9 cellular contexts compared by ENCODE assay signal in genomic region chr2:236166781-236167296, GRCh38. TPM values are rescaled to one million over a fixed set of nuclear protein-coding genes. Genes with fewer than 3 reads are reported as not detected.
DNase-seq lines count a peak whose midpoint lies in the region; ATAC-seq and TF ChIP-seq lines count a peak whose summit lies in the region.
"Had no signal": no experiment of that assay in that cellular context is flagged by ENCODE, and none has a peak within 500 bp of the region (broad histone marks: within the 10 kb centered on the region; RNA-seq: fewer than 3 reads in every experiment).

No MANE protein-coding gene starts in this region.

- no peak overlapping the region for H2AFZ ChIP-seq in neural cell (ENCODE audit: low read depth, low read length)

- H3K4me1 Mint-ChIP-seq in central memory CD8-positive, alpha-beta T cell: peaks cover 8% of the 10 kb centered on the region

- H3K4me1 ChIP-seq in HEK293 (ENCODE audit: control insufficient read depth, insufficient read depth, low read length): no peaks in the 10 kb centered on the region; the same call in 1 of the 2 replicates

- peak; percentile 17 for DNase-seq in AG20443 (ENCODE audit: low spot score)
- no peak for DNase-seq in central memory CD8-positive, alpha-beta T cell (ENCODE audit: low spot score in 2 of 2)
- no peak for DNase-seq in NCI-H1092 (lab: John Stamatoyannopoulos, UW)
- DNase-seq: NCI-H446 treated with DMSO at 0.1 percent for 48 hours had no signal

- H3K36me3 ChIP-seq in HEK293 (ENCODE audit: control insufficient read depth in 2 of 2, insufficient read depth in 1 of 2, low read length in 2 of 2): peaks cover 0 to 32% of the 10 kb centered on the region in 2 experiments; a peak in 1 of 3 replicates
- no peaks in the 10 kb centered on the region for H3K36me3 ChIP-seq in neural cell (ENCODE audit: insufficient read depth, low read length)

- peak overlapping the region; percentile 50 for H3K4me3 Mint-ChIP-seq in central memory CD8-positive, alpha-beta T cell

- no peak for TF ChIP-seq RAD21 in neural cell (conservative IDR thresholded peaks at IDR 0.05)

- no peaks in the 10 kb centered on the region for H4K20me1 ChIP-seq in neural cell (ENCODE audit: insufficient read depth)

- H3K27ac Mint-ChIP-seq in central memory CD8-positive, alpha-beta T cell (ENCODE audit: low read depth): no peak overlapping the region

- POLR2A ChIA-PET in HEK293 (lab: Yijun Ruan, JAX): no interaction called here

- H3K4me3 ChIP-seq in HEK293 (ENCODE audit: low read depth, low read length) (peak overlapping the region; percentile 74), neural cell (ENCODE audit: low read length) (peak overlapping the region; percentile 63)

- no peak for ATAC-seq in central memory CD8-positive, alpha-beta T cell (replicated peaks; ENCODE audit: extremely low read depth, poor library complexity, severe bottlenecking)
- ATAC-seq in GM21526 (IDR thresholded peaks at IDR 0.05; ENCODE audit: low FRiP score, unreplicated experiment): no peak
- no peak for ATAC-seq in HG03095 (IDR thresholded peaks at IDR 0.05; ENCODE audit: unreplicated experiment)
- ATAC-seq in GM18907 (IDR thresholded peaks at IDR 0.05; ENCODE audit: unreplicated experiment): no peak

- peaks cover 4% of the 10 kb centered on the region for H3K36me3 Mint-ChIP-seq in central memory CD8-positive, alpha-beta T cell (ENCODE audit: insufficient read depth)

- TF ChIP-seq EP300 in neural cell (conservative IDR thresholded peaks at IDR 0.05; ENCODE audit: poor library complexity, severe bottlenecking): no peak

- no peaks in the 10 kb centered on the region for H3F3A ChIP-seq in neural cell (ENCODE audit: insufficient read depth, low read length, poor library complexity, severe bottlenecking)

- no peaks in the 10 kb centered on the region for H3K9me3 Mint-ChIP-seq in central memory CD8-positive, alpha-beta T cell

- H3K9ac ChIP-seq in neural cell (ENCODE audit: low read length): no peak overlapping the region

- peaks cover 100% of the 10 kb centered on the region for H3K27me3 ChIP-seq in neural cell (ENCODE audit: insufficient read depth, low read depth, low read length)

- TF ChIP-seq CTCF in HEK293 (tag by site-specific recombination; IDR thresholded peaks at IDR 0.05) (no peak), neural cell (IDR thresholded peaks at IDR 0.05; ENCODE audit: poor library complexity, severe bottlenecking) (no peak)

- H3K9me3 ChIP-seq in HEK293 (ENCODE audit: control insufficient read depth, insufficient read depth, low read depth, low read length) (no peaks in the 10 kb centered on the region), neural cell (ENCODE audit: low read length) (no peaks in the 10 kb centered on the region)

- H3K79me2 ChIP-seq in neural cell (replicated peaks; ENCODE audit: insufficient read depth, low read length): no peaks in the 10 kb centered on the region

- no peaks in the 10 kb centered on the region for H3K9me2 ChIP-seq in neural cell (ENCODE audit: insufficient read depth, low read length)

- no peak overlapping the region for H3K4me2 ChIP-seq in neural cell (ENCODE audit: low read length)

- peaks cover 65% of the 10 kb centered on the region for H3K27me3 Mint-ChIP-seq in central memory CD8-positive, alpha-beta T cell

- CTCF ChIA-PET in HEK293 (lab: Yijun Ruan, JAX): interaction anchor here (0.6 to 1.5 kb wide), 4 partner anchors 11 to 388 kb away, joined by 3 to 4 read pairs (median 3); no protein-coding TSS in a partner anchor

- H3K27ac ChIP-seq in HEK293 (ENCODE audit: extremely low read depth, low read depth, low read length) (no peak overlapping the region; the same call in 1 of the 2 replicates), neural cell (ENCODE audit: low read length) (no peak overlapping the region)

TF ChIP-seq in HEK293, 187 proteins besides CTCF, POLR2A, EP300 and RAD21 (continues in another document):
- TF ChIP-seq ZNF335 (tag by site-specific recombination; conservative IDR thresholded peaks at IDR 0.05) (peak; percentile 45; the same call in 1 of the 2 replicates), GLIS2 (tag by site-specific recombination; IDR thresholded peaks at IDR 0.05) (peak; percentile 66; the same call in 1 of the 2 replicates), PATZ1 (tag by site-specific recombination; IDR thresholded peaks at IDR 0.05) (0 out of 2 replicates have a peak, but pooled peaks have one; percentile 43), INSM2 (tag by site-specific recombination; IDR thresholded peaks at IDR 0.05) (no peak)

TF ChIP-seq in neural cell, 6 proteins besides CTCF, POLR2A, EP300 and RAD21:
- TF ChIP-seq POLR2AphosphoS5 (IDR thresholded peaks at IDR 0.05) (no peak), EZH2 (IDR thresholded peaks at IDR 0.05; ENCODE audit: borderline replicate concordance, insufficient read depth, low read length, poor library complexity, severe bottlenecking) (no peak), TAF1 (IDR thresholded peaks at IDR 0.05; ENCODE audit: low read depth) (no peak), SMC3 (conservative IDR thresholded peaks at IDR 0.05; ENCODE audit: poor library complexity) (no peak), REST (IDR thresholded peaks at IDR 0.05; ENCODE audit: borderline replicate concordance) (no peak), MXI1 (conservative IDR thresholded peaks at IDR 0.05; ENCODE audit: poor library complexity, severe bottlenecking) (no peak)

RNA-seq across cellular contexts. Expression of gene GBX2, which starts 1.3 kb away (rescaled TPM):
- polyA plus RNA-seq in neural cell: 0.92 and 1.2 TPM in 2 replicates
- 1.0 and 1.7 TPM in 2 replicates for polyA minus RNA-seq in neural cell
